28 cellular contexts compared by ENCODE assay signal in genomic region chrX:130228871-130229270, GRCh38. TPM values are rescaled to one million over a fixed set of nuclear protein-coding genes. Genes with fewer than 3 reads are reported as not detected.
"Had no signal": no experiment of that assay in that cellular context is flagged by ENCODE, and none has a peak within 500 bp of the region (broad histone marks: within the 10 kb centered on the region; RNA-seq: fewer than 3 reads in every experiment).

No MANE protein-coding gene starts in this region.

- H3K4me3 ChIP-seq: coronary artery, esophagus muscularis mucosa, gastroesophageal sphincter, heart left ventricle, hepatocyte, lung, right lobe of liver, smooth muscle cell, stomach, testis, tibial artery had no signal

- ATAC-seq: foreskin keratinocyte; gastroesophageal sphincter; heart left ventricle; natural killer cell treated with Interleukin-12 subunit alpha and Interleukin-12 subunit beta and Interleukin-15 and Interleukin-18, amount 100 ng/mL, for 72 hours; right lobe of liver; stimulated activated effector memory CD8-positive, alpha-beta T cell treated with anti-CD3 and anti-CD28 coated beads, Interleukin-12 subunit alpha, Interleukin-12 subunit beta, amount 100 ng/mL, for 72 hours had no signal

- H3K4me3 Mint-ChIP-seq: memory B cell; naive B cell; natural killer cell treated with Interleukin-12 subunit alpha and Interleukin-12 subunit beta and Interleukin-15 and Interleukin-18, amount 100 ng/mL, for 72 hours; neural crest cell; stimulated activated effector memory CD8-positive, alpha-beta T cell treated with anti-CD3 and anti-CD28 coated beads, Interleukin-12 subunit alpha, Interleukin-12 subunit beta, amount 100 ng/mL, for 72 hours; type B pancreatic cell had no signal

- H3K4me1 Mint-ChIP-seq: memory B cell; naive B cell; neural crest cell; stimulated activated effector memory CD8-positive, alpha-beta T cell treated with anti-CD3 and anti-CD28 coated beads, Interleukin-12 subunit alpha, Interleukin-12 subunit beta, amount 100 ng/mL, for 72 hours had no signal

- DNase-seq: dermis blood vessel endothelial cell; effector memory CD4-positive, alpha-beta T cell; foreskin keratinocyte; heart left ventricle; kidney glomerular epithelial cell; naive B cell; right lobe of liver; stimulated activated CD4-positive, alpha-beta T cell treated with anti-CD3 and anti-CD28 coated beads, Interleukin-2, amount 100 ng/mL, for 24 hours; stimulated activated CD4-positive, alpha-beta T cell treated with anti-CD3 and anti-CD28 coated beads, Interleukin-4, amount 100 ng/mL, for 24 hours; stimulated activated naive CD4-positive, alpha-beta T cell treated with Interleukin-2 at 50 U/mL for 16 hours; stomach; testis; tibial artery had no signal

- H3K27me3 Mint-ChIP-seq: memory B cell; naive B cell; natural killer cell treated with Interleukin-12 subunit alpha and Interleukin-12 subunit beta and Interleukin-15 and Interleukin-18, amount 100 ng/mL, for 72 hours; progenitor cell of endocrine pancreas; type B pancreatic cell had no signal

- H3K36me3 Mint-ChIP-seq: natural killer cell treated with Interleukin-12 subunit alpha and Interleukin-12 subunit beta and Interleukin-15 and Interleukin-18, amount 100 ng/mL, for 72 hours had no signal

- H3K36me3 ChIP-seq: neutrophil, right lobe of liver had no signal

- H3K79me2 ChIP-seq: hepatocyte, parathyroid adenoma had no signal

- FAIRE-seq: endothelial cell of umbilical vein had no signal

- H3K27me3 ChIP-seq: esophagus muscularis mucosa, foreskin keratinocyte, gastroesophageal sphincter, heart left ventricle, hepatocyte, neutrophil, stomach, testis, tibial artery had no signal

- H3K9me3 Mint-ChIP-seq: memory B cell; naive B cell; natural killer cell treated with Interleukin-12 subunit alpha and Interleukin-12 subunit beta and Interleukin-15 and Interleukin-18, amount 100 ng/mL, for 72 hours; neural crest cell; stimulated activated effector memory CD8-positive, alpha-beta T cell treated with anti-CD3 and anti-CD28 coated beads, Interleukin-12 subunit alpha, Interleukin-12 subunit beta, amount 100 ng/mL, for 72 hours; type B pancreatic cell had no signal

- H3K4me2 ChIP-seq: hepatocyte, smooth muscle cell had no signal

- H3K27ac Mint-ChIP-seq: memory B cell; naive B cell; natural killer cell treated with Interleukin-12 subunit alpha and Interleukin-12 subunit beta and Interleukin-15 and Interleukin-18, amount 100 ng/mL, for 72 hours; progenitor cell of endocrine pancreas; stimulated activated effector memory CD8-positive, alpha-beta T cell treated with anti-CD3 and anti-CD28 coated beads, Interleukin-12 subunit alpha, Interleukin-12 subunit beta, amount 100 ng/mL, for 72 hours; type B pancreatic cell had no signal

- H3K9me3 ChIP-seq: esophagus muscularis mucosa, gastroesophageal sphincter, heart left ventricle, neutrophil, right lobe of liver, stomach, testis, tibial artery had no signal

- H3K4me1 ChIP-seq: esophagus muscularis mucosa, foreskin keratinocyte, gastroesophageal sphincter, heart left ventricle, parathyroid adenoma, right lobe of liver, stomach, testis, tibial artery had no signal

- H3K27ac ChIP-seq: coronary artery, esophagus muscularis mucosa, foreskin keratinocyte, gastroesophageal sphincter, heart left ventricle, hepatocyte, neutrophil, parathyroid adenoma, right lobe of liver, stomach, testis, tibial artery had no signal

- H3K9ac ChIP-seq: parathyroid adenoma had no signal

- H2AFZ ChIP-seq: hepatocyte, parathyroid adenoma had no signal

RNA-seq across cellular contexts. Expression of gene RAB33A, which starts 57.1 kb away (rescaled TPM):
- total RNA-seq: foreskin keratinocyte had no signal
